ENCODE assay signal across 11 cellular contexts in the genomic region with DNA sequence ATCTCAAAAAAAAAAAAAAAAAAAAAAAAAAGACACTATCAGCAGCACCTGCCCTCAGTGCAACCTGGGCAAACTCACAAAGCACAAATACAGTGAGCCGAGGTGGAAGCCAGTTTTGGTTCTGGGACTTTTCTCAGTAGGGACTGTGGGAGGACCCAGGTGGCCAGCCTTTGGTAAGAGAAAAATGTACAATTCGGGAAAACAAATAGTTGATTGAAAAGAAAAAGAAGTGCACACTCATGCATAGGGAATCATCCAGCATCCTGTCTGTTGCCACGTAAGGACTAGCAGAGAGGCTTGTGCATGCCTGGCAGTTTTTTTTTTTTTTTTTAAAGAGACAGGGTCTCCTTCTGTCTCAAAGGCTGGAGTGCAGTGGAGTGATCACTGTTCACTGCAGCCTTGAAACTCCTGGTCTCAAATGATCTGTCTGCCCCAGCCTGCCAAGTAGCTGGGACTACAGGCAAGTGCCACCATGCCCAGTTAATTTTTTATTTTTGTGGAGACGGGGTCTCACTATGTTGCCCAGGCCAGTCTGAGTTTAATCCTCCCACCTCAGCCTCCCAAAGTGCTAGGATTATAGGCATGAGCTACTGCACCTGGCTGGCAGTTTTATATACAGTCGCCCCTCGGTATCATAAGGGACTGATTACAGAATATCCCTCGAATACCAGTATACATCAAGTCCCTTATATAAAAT. TPM values are rescaled to one million over a fixed set of nuclear protein-coding genes. Genes with fewer than 3 reads are reported as not detected.
DNase-seq lines count a peak whose midpoint lies in the region; ATAC-seq and TF ChIP-seq lines count a peak whose summit lies in the region.
"Had no signal": no experiment of that assay in that cellular context is flagged by ENCODE, and none has a peak within 500 bp of the region (broad histone marks: within the 10 kb centered on the region; RNA-seq: fewer than 3 reads in every experiment).

No MANE protein-coding gene starts in this region.

- H3K9me3 ChIP-seq in HEK293 (ENCODE audit: control insufficient read depth, insufficient read depth, low read depth, low read length): no peaks in the 10 kb centered on the region
- no peaks in the 10 kb centered on the region for H3K9me3 ChIP-seq in tibial nerve

- CTCF ChIA-PET in HEK293 (lab: Yijun Ruan, JAX): interaction anchor here (0.6 to 0.7 kb wide), 2 partner anchors 12 to 146 kb away, joined by 3 read pairs; no protein-coding TSS in a partner anchor

- no peak for TF ChIP-seq EP300 in tibial nerve (IDR thresholded peaks at IDR 0.05)

- no peak for TF ChIP-seq CTCF in HEK293 (tag by site-specific recombination; IDR thresholded peaks at IDR 0.05)
- TF ChIP-seq CTCF in WI38 (IDR thresholded peaks at IDR 0.05; ENCODE audit: low read depth, low read length): no peak
- TF ChIP-seq CTCF in tibial nerve (IDR thresholded peaks at IDR 0.05): no peak

- H3K27me3 ChIP-seq in tibial nerve: no peaks in the 10 kb centered on the region

- POLR2A ChIA-PET in HEK293 (lab: Yijun Ruan, JAX): interaction anchor here (0.6 kb wide), 1 partner anchor 101 kb away, joined by 7 read pairs; no protein-coding TSS in a partner anchor

- DNase-seq in ACHN (peak; percentile 66), iris pigment epithelial cell (ENCODE audit: low read depth) (peak; percentile 83), posterior vena cava (ENCODE audit: low spot score) (no peak), tibial nerve (ENCODE audit: low spot score in 2 of 2) (no peak), mesenteric fat pad (ENCODE audit: low spot score) (no peak)
- DNase-seq: activated naive CD8-positive, alpha-beta T cell treated with anti-CD3 and anti-CD28 coated beads, Interleukin-2, amount 10 ng/mL, durations not matched to agents 7 days and 5 days; SHP77; stimulated activated CD4-positive, alpha-beta T cell treated with anti-CD3 and anti-CD28 coated beads, Interleukin-4, amount 100 ng/mL, for 24 hours had no signal

- H3K27ac ChIP-seq in HEK293 (ENCODE audit: extremely low read depth, low read depth, low read length) (no peak overlapping the region), tibial nerve (no peak overlapping the region)

- H3K4me1 ChIP-seq in HEK293 (ENCODE audit: control insufficient read depth, insufficient read depth, low read length): no peaks in the 10 kb centered on the region
- H3K4me1 ChIP-seq in tibial nerve: peaks cover 0 to 17% (median 3%) of the 10 kb centered on the region in 4 donors

- no peak for TF ChIP-seq POLR2A in tibial nerve (IDR thresholded peaks at IDR 0.05)

- WGBS in tibial nerve, 2 donors: 55 to 62% methylated on average over 7 of the region's 7 CpGs

- H3K4me3 ChIP-seq in HEK293 (ENCODE audit: low read depth, low read length) (no peak overlapping the region), WI38 (ENCODE audit: low read depth, low read length) (0 out of 2 replicates have a peak overlapping the region, but pooled peaks have one; percentile 9), tibial nerve (no peak overlapping the region)

- in situ Hi-C loops in ACHN (cut with HindIII; ENCODE audit: low pct_ligation_motif_present, low pct_unique_long_range_greater_than_20kb, low sequenced_read_pairs): no loop called here

- intact Hi-C loops in posterior vena cava (cut with DNase I): no loop called here

- ATAC-seq in GM19397 (IDR thresholded peaks at IDR 0.05; ENCODE audit: unreplicated experiment): no peak

- H3K36me3 ChIP-seq in HEK293 (ENCODE audit: control insufficient read depth in 2 of 2, insufficient read depth in 1 of 2, low read length in 2 of 2): no peaks in the 10 kb centered on the region
- no peaks in the 10 kb centered on the region for H3K36me3 ChIP-seq in tibial nerve

TF ChIP-seq in HEK293, 187 proteins besides CTCF, POLR2A, EP300 and RAD21:
- TF ChIP-seq ZNF121 (tag by site-specific recombination; IDR thresholded peaks at IDR 0.05): peak; percentile 96
- TF ChIP-seq SCRT1 (tag by site-specific recombination; IDR thresholded peaks at IDR 0.05; ENCODE audit: borderline replicate concordance): no peak

RNA-seq across cellular contexts. Expression of a gene that starts 36.7 kb away (rescaled TPM):
- 10 to 100 TPM; 24.5 to 33.8 TPM for total RNA-seq in posterior vena cava
- 10 to 100 TPM; 39.1 to 83.4 (median 60.6) TPM for total RNA-seq in tibial nerve
- 58.7 TPM for total RNA-seq in mesenteric fat pad

RNA-seq across cellular contexts. Expression of a gene that starts 40.9 kb away (rescaled TPM):
- total RNA-seq in posterior vena cava (10 to 100 TPM; 21.3 to 24.2 TPM), tibial nerve (10 to 100 TPM; 15.5 to 23.9 (median 19.3) TPM), mesenteric fat pad (30.5 TPM)

Comparison
In these comparisons a context has a peak if more than half of its experiments do, and no peak if none do; other contexts are left out.
1. DNase-seq: peak in ACHN (single experiment) and iris pigment epithelial cell (single experiment); none in posterior vena cava (single experiment), tibial nerve (0 of 2) and mesenteric fat pad (single experiment).